In the genomic region with DNA sequence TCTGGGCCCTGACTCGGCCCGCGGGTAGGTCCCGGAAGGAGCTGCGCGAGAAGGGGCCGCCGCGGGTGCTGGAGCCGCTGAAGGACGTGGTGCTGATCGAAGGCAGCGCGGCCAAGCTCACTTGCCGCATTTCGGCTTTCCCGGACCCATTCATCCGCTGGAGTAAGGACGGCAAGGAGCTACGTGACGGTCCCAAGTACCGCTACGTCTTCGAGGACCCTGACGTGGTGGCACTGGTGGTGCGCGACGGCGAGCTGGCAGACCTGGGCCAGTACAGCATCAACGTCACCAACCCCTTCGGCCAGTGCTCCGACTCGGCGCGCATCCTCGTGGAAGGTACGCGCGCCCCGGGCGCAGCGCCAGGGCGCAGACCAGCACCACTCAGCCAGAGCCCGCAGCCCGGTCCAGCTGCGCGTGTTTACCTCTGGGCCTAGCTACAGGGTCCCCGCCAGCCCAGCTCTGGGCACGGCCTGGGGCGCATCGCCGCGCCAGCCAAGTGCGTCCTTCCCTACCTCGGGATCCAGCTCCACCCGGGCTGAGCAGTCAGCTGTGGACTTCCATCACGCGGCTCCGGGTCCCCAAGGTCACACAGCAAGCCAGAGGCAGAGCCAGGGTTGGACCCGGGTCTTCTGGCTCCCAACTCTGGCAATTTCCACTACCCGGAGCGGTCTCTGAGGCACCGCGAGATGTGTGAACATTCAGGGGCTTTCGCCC, we compare ENCODE assay signal across 8 cellular contexts. TPM values are rescaled to one million over a fixed set of nuclear protein-coding genes. Genes with fewer than 3 reads are reported as not detected.
DNase-seq lines count a peak whose midpoint lies in the region; TF ChIP-seq lines count a peak whose summit lies in the region.

No MANE protein-coding gene starts in this region.

- H3K27me3 ChIP-seq in mesenchymal stem cell (ENCODE audit: control insufficient read depth in 1 of 2, insufficient read depth in 1 of 2, low read length in 2 of 2): peaks cover 0 to 45% of the 10 kb centered on the region in 2 experiments
- H3K27me3 ChIP-seq in tibial nerve: peaks cover 0 to 44% of the 10 kb centered on the region in 2 donors

- H2AFZ ChIP-seq in mesenchymal stem cell (ENCODE audit: low read depth, low read length): no peak overlapping the region

- TF ChIP-seq EP300 in tibial nerve (IDR thresholded peaks at IDR 0.05): no peak

- peaks cover 35% of the 10 kb centered on the region for H3K4me1 Mint-ChIP-seq in activated naive CD4-positive, alpha-beta T cell treated with anti-CD3 and anti-CD28 coated beads, Interleukin-2, amount 50 U/mL, for 24 hours

- H2BK12ac ChIP-seq in mesenchymal stem cell (ENCODE audit: low read length in 2 of 2): peak overlapping the region in 1 of 2 experiments; percentile 60

- H3K79me1 ChIP-seq in mesenchymal stem cell (replicated peaks; ENCODE audit: low read length, poor library complexity, severe bottlenecking): peaks cover 21% of the 10 kb centered on the region

- H3K14ac ChIP-seq in mesenchymal stem cell (ENCODE audit: low read length in 2 of 2): no peak overlapping the region

- H3K9me3 Mint-ChIP-seq in activated naive CD4-positive, alpha-beta T cell treated with anti-CD3 and anti-CD28 coated beads, Interleukin-2, amount 50 U/mL, for 24 hours: no peaks in the 10 kb centered on the region

- peak overlapping the region; percentile 59 for H4K91ac ChIP-seq in mesenchymal stem cell (ENCODE audit: low read length)

- peak overlapping the region; percentile 96 for H3K9ac ChIP-seq in mesenchymal stem cell (ENCODE audit: low read length)

- no peak overlapping the region for H2AK5ac ChIP-seq in mesenchymal stem cell (ENCODE audit: low read length, severe bottlenecking)

- H3K27ac ChIP-seq in mesenchymal stem cell (ENCODE audit: low read length, poor library complexity, severe bottlenecking) (no peak overlapping the region), tibial nerve (peak overlapping the region in 1 of 4 donors; percentile 94)

- H3K4me2 ChIP-seq in mesenchymal stem cell (ENCODE audit: low read length, poor library complexity, severe bottlenecking): no peak overlapping the region

- no peak for DNase-seq in activated naive CD4-positive, alpha-beta T cell treated with Interleukin-2 at 50 U/mL for 16 hours
- peak; percentile 12 for DNase-seq in central memory CD4-positive, alpha-beta T cell
- DNase-seq in mesenchymal stem cell (peak; percentile 21), tibial nerve (ENCODE audit: low spot score in 2 of 2) (peak in 1 of 2 donors; percentile 15), SW 1271 (lab: John Stamatoyannopoulos, UW) (no peak), DMS114 treated with DMSO at 0.1 percent for 48 hours (lab: John Stamatoyannopoulos, UW; ENCODE audit: unreplicated experiment) (no peak), SW480 (ENCODE audit: low spot score) (no peak)

- H2BK5ac ChIP-seq in mesenchymal stem cell (ENCODE audit: low read depth, low read length, poor library complexity, severe bottlenecking): no peak overlapping the region

- peak overlapping the region; percentile 92 for H3K4me3 Mint-ChIP-seq in activated naive CD4-positive, alpha-beta T cell treated with anti-CD3 and anti-CD28 coated beads, Interleukin-2, amount 50 U/mL, for 24 hours

- H3K4me1 ChIP-seq in mesenchymal stem cell (ENCODE audit: control insufficient read depth, insufficient read depth, low read depth, low read length) (peaks cover 30% of the 10 kb centered on the region), tibial nerve (peaks cover 0 to 38% (median 17%) of the 10 kb centered on the region in 4 donors)

- no peak for TF ChIP-seq POLR2A in tibial nerve (IDR thresholded peaks at IDR 0.05)

- peak overlapping the region in 1 of 2 experiments; percentile 21 for H3K18ac ChIP-seq in mesenchymal stem cell (ENCODE audit: low read depth in 1 of 2, low read length in 2 of 2)

- H4K8ac ChIP-seq in mesenchymal stem cell (ENCODE audit: low read length): peak overlapping the region; percentile 56

- H3K27me3 Mint-ChIP-seq in activated naive CD4-positive, alpha-beta T cell treated with anti-CD3 and anti-CD28 coated beads, Interleukin-2, amount 50 U/mL, for 24 hours: peaks cover 21% of the 10 kb centered on the region

- H3K4me3 ChIP-seq in mesenchymal stem cell (ENCODE audit: insufficient read depth in 1 of 2, low read depth in 1 of 2, low read length in 2 of 2): peak overlapping the region; percentile 22 to 91
- peak overlapping the region; percentile 59 to 72 (median 66) for H3K4me3 ChIP-seq in tibial nerve

- no peak overlapping the region for H2BK120ac ChIP-seq in mesenchymal stem cell (ENCODE audit: low read depth, low read length)

- TF ChIP-seq CTCF in tibial nerve (IDR thresholded peaks at IDR 0.05): no peak

- H3K23ac ChIP-seq in mesenchymal stem cell (ENCODE audit: low read length in 2 of 2): no peak overlapping the region

- H3K4ac ChIP-seq in mesenchymal stem cell (ENCODE audit: low read depth in 1 of 2, low read length in 2 of 2): no peak overlapping the region

- WGBS in mesenchymal stem cell: 25% methylated on average over 65 of the region's 65 CpGs
- 18 to 20% methylated on average over 27 to 48 of the region's 65 CpGs for WGBS in tibial nerve, 2 donors

- no peak overlapping the region for H3K27ac Mint-ChIP-seq in activated naive CD4-positive, alpha-beta T cell treated with anti-CD3 and anti-CD28 coated beads, Interleukin-2, amount 50 U/mL, for 24 hours

- H2BK15ac ChIP-seq in mesenchymal stem cell (ENCODE audit: low read depth, poor library complexity, severe bottlenecking): peak overlapping the region; percentile 15

- H3K9me3 ChIP-seq in mesenchymal stem cell (ENCODE audit: control insufficient read depth, low read length): no peaks in the 10 kb centered on the region
- no peaks in the 10 kb centered on the region for H3K9me3 ChIP-seq in tibial nerve

- H3K36me3 ChIP-seq in mesenchymal stem cell (ENCODE audit: control insufficient read depth in 1 of 2, insufficient read depth in 2 of 2, low read depth in 1 of 2, low read length in 2 of 2) (peaks cover 21 to 23% of the 10 kb centered on the region in 2 experiments), tibial nerve (peaks cover 0 to 4% (median 0%) of the 10 kb centered on the region in 3 donors)

- H3K36me3 Mint-ChIP-seq in activated naive CD4-positive, alpha-beta T cell treated with anti-CD3 and anti-CD28 coated beads, Interleukin-2, amount 50 U/mL, for 24 hours: no peaks in the 10 kb centered on the region

RNA-seq across cellular contexts. Expression of gene GMPPA, which starts 1.8 kb away (rescaled TPM):
- polyA plus RNA-seq in mesenchymal stem cell (2013, experiment 1 of 2): 41.8 TPM
- 41.6 TPM for polyA plus RNA-seq in mesenchymal stem cell (2013, experiment 2 of 2)
- total RNA-seq in tibial nerve: 10 to 100 TPM; 18.8 to 29.7 (median 27.8) TPM

RNA-seq across cellular contexts. Expression of gene ASIC4, which starts 17.3 kb away (rescaled TPM):
- not detected for polyA plus RNA-seq in mesenchymal stem cell (2013, experiment 1 of 2)
- not detected for polyA plus RNA-seq in mesenchymal stem cell (2013, experiment 2 of 2)
- total RNA-seq in tibial nerve: 1 to 10 TPM in 1 of 4 donors, under 1 TPM in 1, not detected in 2; 0.42 to 3.0 TPM

RNA-seq across cellular contexts. Expression of gene CHPF, which starts 46.7 kb away (rescaled TPM):
- 134 TPM for polyA plus RNA-seq in mesenchymal stem cell (2013, experiment 1 of 2)
- polyA plus RNA-seq in mesenchymal stem cell (2013, experiment 2 of 2): 133 TPM
- total RNA-seq in tibial nerve: 10 to 100 TPM; 51.3 to 91.2 (median 62.9) TPM

RNA-seq across cellular contexts. Expression of gene TMEM198, which starts 46.9 kb away (rescaled TPM):
- polyA plus RNA-seq in mesenchymal stem cell (2013, experiment 1 of 2): 1.5 TPM
- polyA plus RNA-seq in mesenchymal stem cell (2013, experiment 2 of 2): 1.3 TPM
- total RNA-seq in tibial nerve: 1 to 10 TPM; 1.6 to 2.4 (median 1.9) TPM

Comparison
In these comparisons a context has a peak if more than half of its experiments do, and no peak if none do; other contexts are left out.
1. DNase-seq: peak in central memory CD4-positive, alpha-beta T cell (single experiment) and mesenchymal stem cell (single experiment); none in activated naive CD4-positive, alpha-beta T cell treated with Interleukin-2 at 50 U/mL for 16 hours (single experiment), SW 1271 (0 of 2), DMS114 treated with DMSO at 0.1 percent for 48 hours (single experiment) and SW480 (single experiment).